ENCODE assay signal across 23 cellular contexts in genomic region chr7:151777511-151777880, GRCh38.
"Had no signal": no experiment of that assay in that cellular context is flagged by ENCODE, and none has a peak within 500 bp of the region (broad histone marks: within the 10 kb centered on the region; RNA-seq: fewer than 3 reads in every experiment).

No MANE protein-coding gene starts in this region.

- H3K27ac ChIP-seq: esophagus muscularis mucosa, foreskin keratinocyte, gastroesophageal sphincter, heart left ventricle, hepatocyte, left lung, neutrophil, pancreas, right lobe of liver, thyroid gland, vagina had no signal

- H3K27me3 ChIP-seq: esophagus muscularis mucosa, gastroesophageal sphincter, heart left ventricle, hepatocyte, left lung, pancreas, right lobe of liver, stomach, thyroid gland, vagina had no signal

- H3K4me1 ChIP-seq: foreskin keratinocyte, pancreas had no signal

- H3K36me3 ChIP-seq: neutrophil, pancreas, thyroid gland, vagina had no signal

- H3K9me3 ChIP-seq: esophagus muscularis mucosa, gastroesophageal sphincter, heart left ventricle, left lung, mucosa of descending colon, neutrophil, pancreas, right lobe of liver, stomach, thyroid gland, vagina had no signal

- H3K4me3 ChIP-seq: esophagus muscularis mucosa, gastroesophageal sphincter, heart left ventricle, hepatocyte, left lung, mucosa of descending colon, pancreas, right lobe of liver, smooth muscle cell, stomach, thyroid gland, vagina had no signal

- ATAC-seq: foreskin keratinocyte, gastroesophageal sphincter, left lung, mucosa of descending colon, pancreas had no signal

- DNase-seq: effector CD8-positive, alpha-beta T cell; foreskin keratinocyte; kidney; mesenchymal stem cell; mucosa of descending colon; naive B cell; stimulated activated CD4-positive, alpha-beta T cell treated with anti-CD3 and anti-CD28 coated beads, Interleukin-12 subunit alpha, Interleukin-12 subunit beta, amount 100 ng/mL, for 4 hours; stimulated activated CD4-positive, alpha-beta T cell treated with anti-CD3 and anti-CD28 coated beads, Interleukin-1b, Interleukin-23, amount 100 ng/mL, for 48 hours; stimulated activated CD4-positive, alpha-beta T cell treated with anti-CD3 and anti-CD28 coated beads, Interleukin-4, amount 100 ng/mL, for 1 hour; stimulated activated CD8-positive, alpha-beta memory T cell treated with anti-CD3 and anti-CD28 coated beads, Interleukin-4, amount 100 ng/mL, for 48 hours; stimulated activated naive CD4-positive, alpha-beta T cell treated with Interleukin-2 at 50 U/mL for 16 hours; stomach; thyroid gland had no signal
